Comparison of ENCODE assay signal across 8 cellular contexts in genomic region chr1:224927631-224928030, GRCh38. TPM values are rescaled to one million over a fixed set of nuclear protein-coding genes. Genes with fewer than 3 reads are reported as not detected.
A peak's percentile ranks its signal among the peaks of the same experiment; 100 is the strongest.
DNase-seq lines count a peak whose midpoint lies in the region; ATAC-seq, FAIRE-seq and TF ChIP-seq lines count a peak whose summit lies in the region.
"Not testable (repeated sequence)": the region's sequence is repeated elsewhere in the genome, so short reads cannot be mapped to it uniquely, and the experiment has no call there.
"Had no signal": no experiment of that assay in that cellular context is flagged by ENCODE, and none has a peak within 500 bp of the region (broad histone marks: within the 10 kb centered on the region; RNA-seq: fewer than 3 reads in every experiment).

No MANE protein-coding gene starts in this region.

- H3K27me3 ChIP-seq in K562 (ENCODE audit: control insufficient read depth in 2 of 2, insufficient read depth in 2 of 2, low read length in 2 of 2); HepG2 (ENCODE audit: control insufficient read depth in 1 of 2, insufficient read depth in 2 of 2, low read length in 2 of 2): not testable (repeated sequence)

- not testable (repeated sequence) for TF ChIP-seq CTCF in HEK293 (tag by site-specific recombination; IDR thresholded peaks at IDR 0.05); K562 (IDR thresholded peaks at IDR 0.05 in 2 of 3, conservative IDR thresholded peaks at IDR 0.05 in 1 of 3; ENCODE audit: insufficient read depth in 2 of 3, low read depth in 1 of 3, low read length in 3 of 3); HepG2 (CRISPR knock-in tag; IDR thresholded peaks at IDR 0.05); nephron progenitor cell (IDR thresholded peaks at IDR 0.05); progenitor cell of endocrine pancreas (IDR thresholded peaks at IDR 0.05; ENCODE audit: unreplicated experiment)

- TF ChIP-seq RAD21 in K562 (CRISPR knock-in tag; conservative IDR thresholded peaks at IDR 0.05 in 1 of 2, IDR thresholded peaks at IDR 0.05 in 1 of 2); HepG2 (CRISPR knock-in tag; IDR thresholded peaks at IDR 0.05): not testable (repeated sequence)

- H3K4me1 Mint-ChIP-seq in nephron progenitor cell: peaks cover 14% of the 10 kb centered on the region
- not testable (repeated sequence) for H3K4me1 Mint-ChIP-seq in progenitor cell of endocrine pancreas (ENCODE audit: low read depth)

- not testable (repeated sequence) for H3K36me3 ChIP-seq in HEK293 (ENCODE audit: control insufficient read depth in 2 of 2, insufficient read depth in 1 of 2, low read length in 2 of 2); K562 (ENCODE audit: control insufficient read depth, insufficient read depth, low read length); HepG2 (replicated peaks in 1 of 2; ENCODE audit: control insufficient read depth in 1 of 2, insufficient read depth in 2 of 2, low read length in 2 of 2)

- H3K9me3 ChIP-seq in HEK293 (ENCODE audit: control insufficient read depth, insufficient read depth, low read depth, low read length); HepG2 (ENCODE audit: low read length): not testable (repeated sequence)
- H3K9me3 ChIP-seq in K562 (replicated peaks; ENCODE audit: control insufficient read depth, insufficient read depth, low read depth, low read length): peaks cover 12% of the 10 kb centered on the region

- intact Hi-C loops in K562 (cut with micrococcal nuclease) (loop anchor here (10.0 kb wide), 2 partner anchors 593 to 1223 kb away; partner anchors contain the start of gene NVL), HepG2 (cut with micrococcal nuclease; ENCODE audit: unreplicated experiment) (loop anchor here (2.0 to 5.0 kb wide), 2 partner anchors 19 to 810 kb away; no protein-coding TSS in a partner anchor)

- POLR2A ChIA-PET in HEK293 (lab: Yijun Ruan, JAX); K562 (lab: Yijun Ruan, JAX); HepG2 (lab: Yijun Ruan, JAX): not testable (repeated sequence)

- not testable (repeated sequence) for TF ChIP-seq POLR2A in K562 (conservative IDR thresholded peaks at IDR 0.05); HepG2 (IDR thresholded peaks at IDR 0.05; ENCODE audit: insufficient read depth in 1 of 2, low read depth in 2 of 2, low read length in 2 of 2)

- H3K36me3 Mint-ChIP-seq in nephron progenitor cell (ENCODE audit: low read depth): peaks cover 19% of the 10 kb centered on the region
- peaks cover 12% of the 10 kb centered on the region for H3K36me3 Mint-ChIP-seq in progenitor cell of endocrine pancreas (ENCODE audit: insufficient read depth)

- DNase-seq in K562 (ENCODE audit: extremely low read depth in 1 of 4, low spot score in 3 of 4); HepG2 (ENCODE audit: low spot score); nephron progenitor cell; progenitor cell of endocrine pancreas (ENCODE audit: low spot score, unreplicated experiment): not testable (repeated sequence)

- TF ChIP-seq EP300 in K562 (IDR thresholded peaks at IDR 0.05; ENCODE audit: low read length); HepG2 (IDR thresholded peaks at IDR 0.05; ENCODE audit: low read depth in 2 of 2, low read length in 2 of 2); HepG2 (CRISPR knock-in tag; IDR thresholded peaks at IDR 0.05; ENCODE audit: borderline replicate concordance): not testable (repeated sequence)

- H3K9me1 ChIP-seq in K562 (ENCODE audit: control insufficient read depth, insufficient read depth, low read length): not testable (repeated sequence)

- H3K27me3 Mint-ChIP-seq in nephron progenitor cell (ENCODE audit: low read depth, poor library complexity); progenitor cell of endocrine pancreas: not testable (repeated sequence)

- CTCF ChIA-PET in HEK293 (lab: Yijun Ruan, JAX): interaction anchor here (0.7 kb wide), 1 partner anchor 10 kb away, joined by 3 read pairs; no protein-coding TSS in a partner anchor
- CTCF ChIA-PET in K562 (lab: Yijun Ruan, JAX; ENCODE audit: low intra/inter-chr PET ratio); HepG2 (lab: Yijun Ruan, JAX; ENCODE audit: low intra/inter-chr PET ratio, low total read pairs): not testable (repeated sequence)

- not testable (repeated sequence) for ATAC-seq in K562, HepG2

- in situ Hi-C loops in K562 (cut with MboI) (loop anchor here (5.0 to 25.0 kb wide), 2 partner anchors 420 to 815 kb away; partner anchors contain the start of gene FBXO28), HepG2 (cut with HindIII; ENCODE audit: extremely low pct_ligation_motif_present, low pct_unique_long_range_greater_than_20kb) (loop anchor here (10.0 kb wide), 2 partner anchors 283 to 413 kb away; no protein-coding TSS in a partner anchor)

- not testable (repeated sequence) for H3K4me3 ChIP-seq in HEK293 (ENCODE audit: low read depth, low read length); K562; HepG2 (replicated peaks in 1 of 3; ENCODE audit: insufficient read depth in 1 of 3, low read depth in 2 of 3, low read length in 3 of 3)

- not testable (repeated sequence) for BruUV-seq in K562 (replicated peaks; lab: Mats Ljungman, UMichigan); HepG2 (replicated peaks; lab: Mats Ljungman, UMichigan)

- H3K9me3 Mint-ChIP-seq in nephron progenitor cell (peaks cover 29% of the 10 kb centered on the region), progenitor cell of endocrine pancreas (ENCODE audit: low read depth) (peaks cover 15% of the 10 kb centered on the region)

- FAIRE-seq in K562 (lab: Jason Lieb, UNC); HepG2 (lab: Jason Lieb, UNC): not testable (repeated sequence)

- 58% methylated on average over 3 of the region's 3 CpGs for WGBS in K562 (ENCODE audit: insufficient coverage, low coverage, missing lambda C conversion rate)
- WGBS in HepG2 (ENCODE audit: low lambda C conversion rate): 69% methylated on average over 3 of the region's 3 CpGs

- H3K4me3 Mint-ChIP-seq in nephron progenitor cell: peak overlapping the region; percentile 40
- H3K4me3 Mint-ChIP-seq in progenitor cell of endocrine pancreas (ENCODE audit: low read depth): not testable (repeated sequence)

- not testable (repeated sequence) for H3K27ac Mint-ChIP-seq in nephron progenitor cell
- H3K27ac Mint-ChIP-seq in progenitor cell of endocrine pancreas: peak overlapping the region; percentile 21

- H3K9ac ChIP-seq in K562 (ENCODE audit: insufficient read depth in 1 of 2, low read depth in 2 of 2, low read length in 2 of 2); HepG2 (ENCODE audit: insufficient read depth, low read depth, low read length): not testable (repeated sequence)

- H3K79me2 ChIP-seq in K562 (ENCODE audit: control insufficient read depth, insufficient read depth, low read length): peaks cover 29% of the 10 kb centered on the region
- peaks cover 11% of the 10 kb centered on the region for H3K79me2 ChIP-seq in HepG2 (ENCODE audit: insufficient read depth, low read length)

- not testable (repeated sequence) for H2AFZ ChIP-seq in K562 (ENCODE audit: low read depth, low read length); HepG2 (ENCODE audit: low read length)

- not testable (repeated sequence) for H4K20me1 ChIP-seq in K562 (replicated peaks; ENCODE audit: control insufficient read depth, insufficient read depth, low read length); HepG2 (ENCODE audit: insufficient read depth, low read length)

- H3K27ac ChIP-seq in HEK293 (ENCODE audit: extremely low read depth, low read depth, low read length); K562 (ENCODE audit: extremely low read depth, low read depth, low read length); HepG2 (ENCODE audit: extremely low read length, insufficient read depth, low read length): not testable (repeated sequence)

- not testable (repeated sequence) for H3K4me2 ChIP-seq in K562 (ENCODE audit: insufficient read depth, low read length); HepG2 (ENCODE audit: low read depth, low read length)

- not testable (repeated sequence) for H3K4me1 ChIP-seq in HEK293 (ENCODE audit: control insufficient read depth, insufficient read depth, low read length); K562 (replicated peaks in 1 of 2; ENCODE audit: control insufficient read depth in 2 of 2, insufficient read depth in 2 of 2, low read length in 2 of 2); HepG2 (ENCODE audit: insufficient read depth, low read length)

RNA-seq across cellular contexts. Expression of gene DNAH14, which starts 1.8 kb away (rescaled TPM):
- total RNA-seq in K562 (2011; cell fraction: chromatin; rRNA removed; ENCODE audit: low replicate concordance): 32.1 and 169 TPM in 2 replicates
- total RNA-seq in K562 (2011; cell fraction: nucleolus; rRNA removed): 18.8 and 21.7 TPM in 2 replicates
- 43.9 and 73.7 TPM in 2 replicates for total RNA-seq in K562 (2011; cell fraction: nucleoplasm; rRNA removed)
- total RNA-seq in K562 (2014; rRNA removed): 77.6 and 109 TPM in 2 replicates
- total RNA-seq in K562 (2014; rRNA removed; fragmentation: Illumina TruSeq; extraction: Trizol): 142 and 177 TPM in 2 replicates
- total RNA-seq in K562 (2015; rRNA removed; fragmentation: Illumina TruSeq; extraction: Trizol): 89.3 and 92.8 TPM in 2 replicates
- 81.4 and 88.2 TPM in 2 replicates for total RNA-seq in K562 (2021)
- polyA plus RNA-seq in K562 (2011; rRNA removed): 72.5 and 112 TPM in 2 replicates
- 8.8 and 18.2 TPM in 2 replicates for polyA plus RNA-seq in K562 (2011; cell fraction: cytosol; rRNA removed)
- polyA plus RNA-seq in K562 (2011; cell fraction: nucleus; rRNA removed): 40.2 and 54.5 TPM in 2 replicates
- polyA plus RNA-seq in K562 (2012): 44.4 and 59.4 TPM in 2 replicates
- polyA plus RNA-seq in K562 (2014; fragmentation: Illumina TruSeq; extraction: Trizol): 85.1 and 98.4 TPM in 2 replicates
- 10 to 100 TPM; 58.4 to 64.5 TPM for polyA plus RNA-seq in K562 (2014; fragmentation: Nextera tagmentation; extraction: Ambion mirVana)
- polyA plus RNA-seq in K562 (2014; rRNA removed): 129 and 137 TPM in 2 replicates
- polyA minus RNA-seq in K562 (2011; rRNA and poly(A)+ RNA removed): 68.6 and 86.8 TPM in 2 replicates
- polyA minus RNA-seq in K562 (2011; cell fraction: cytosol; rRNA and poly(A)+ RNA removed): 27.7 and 38.7 TPM in 2 replicates
- polyA minus RNA-seq in K562 (2011; cell fraction: nucleus; rRNA and poly(A)+ RNA removed): 43.1 and 70.3 TPM in 2 replicates
- 19.0 and 27.5 TPM in 2 replicates for total RNA-seq in HepG2 (2016; rRNA removed; fragmentation: Illumina TruSeq; extraction: Trizol)
- total RNA-seq in HepG2 (2016; cell fraction: cytosol; rRNA removed; fragmentation: Illumina TruSeq; extraction: Trizol; ENCODE audit: low read depth): 89.8 and 97.8 TPM in 2 replicates
- total RNA-seq in HepG2 (2016; cell fraction: insoluble cytoplasmic fraction; rRNA removed; fragmentation: Illumina TruSeq; extraction: Trizol): 20.4 and 26.4 TPM in 2 replicates
- total RNA-seq in HepG2 (2016; cell fraction: membrane; rRNA removed; fragmentation: Illumina TruSeq; extraction: Trizol): 57.2 and 72.0 TPM in 2 replicates
- total RNA-seq in HepG2 (2016; cell fraction: nucleus; rRNA removed; fragmentation: Illumina TruSeq; extraction: Trizol): 54.9 and 56.5 TPM in 2 replicates
- polyA plus RNA-seq in HepG2 (2011; rRNA removed): 4.5 and 5.8 TPM in 2 replicates
- polyA plus RNA-seq in HepG2 (2011; cell fraction: cytosol; rRNA removed): 1.4 and 2.3 TPM in 2 replicates
- 6.6 and 9.8 TPM in 2 replicates for polyA plus RNA-seq in HepG2 (2011; cell fraction: nucleus; rRNA removed)
- polyA plus RNA-seq in HepG2 (2012): 6.8 and 8.4 TPM in 2 replicates
- 1.5 and 2.7 TPM in 2 replicates for polyA plus RNA-seq in HepG2 (2016; cell fraction: cytosol; fragmentation: Illumina TruSeq; extraction: Trizol; ENCODE audit: low read depth)
- 10.6 and 11.2 TPM in 2 replicates for polyA plus RNA-seq in HepG2 (2016; cell fraction: insoluble cytoplasmic fraction; fragmentation: Illumina TruSeq; extraction: Trizol; ENCODE audit: low read depth)
- polyA plus RNA-seq in HepG2 (2016; cell fraction: membrane; fragmentation: Illumina TruSeq; extraction: Trizol; ENCODE audit: low read depth): 2.6 TPM in 2 replicates
- 21.1 and 25.8 TPM in 2 replicates for polyA plus RNA-seq in HepG2 (2016; cell fraction: nucleus; fragmentation: Illumina TruSeq; extraction: Trizol; ENCODE audit: insufficient read depth, low read depth)
- polyA minus RNA-seq in HepG2 (2011; rRNA and poly(A)+ RNA removed; ENCODE audit: low replicate concordance): 1.7 and 12.5 TPM in 2 replicates
- 7.6 and 8.9 TPM in 2 replicates for polyA minus RNA-seq in HepG2 (2011; cell fraction: cytosol; rRNA and poly(A)+ RNA removed)
- 68.9 and 95.5 TPM in 2 replicates for polyA minus RNA-seq in HepG2 (2011; cell fraction: nucleus; rRNA and poly(A)+ RNA removed)
- 71.7 and 77.7 TPM in 2 replicates for total RNA-seq in progenitor cell of endocrine pancreas
- total RNA-seq: CD4-positive, alpha-beta memory T cell; CD4-positive, CD25-positive, alpha-beta regulatory T cell had no signal
- polyA plus RNA-seq: CD8-positive, alpha-beta memory T cell had no signal
